Comparison of ENCODE assay signal across 30 cellular contexts in genomic region chr3:1960506-1960905, GRCh38.
"Had no signal": no experiment of that assay in that cellular context is flagged by ENCODE, and none has a peak within 500 bp of the region (broad histone marks: within the 10 kb centered on the region; RNA-seq: fewer than 3 reads in every experiment).

No MANE protein-coding gene starts in this region.

- H3K27me3 Mint-ChIP-seq: naive B cell; stimulated activated naive B cell treated with anti-CD40 and anti-IgM and Interleukin-4, amounts not matched to agents 10 μg/mL and 1 μg/mL and 100 μg/mL, for 72 hours had no signal

- H3K4me1 Mint-ChIP-seq: immature natural killer cell; naive B cell; natural killer cell; neural progenitor cell; stimulated activated naive B cell treated with anti-CD40 and anti-IgM and Interleukin-4, amounts not matched to agents 10 μg/mL and 1 μg/mL and 100 μg/mL, for 72 hours had no signal

- H3K79me2 ChIP-seq: parathyroid adenoma had no signal

- H3K27me3 ChIP-seq: neural progenitor cell, neutrophil, right atrium auricular region, stomach, testis, tibial artery, upper lobe of right lung had no signal

- H3K36me3 Mint-ChIP-seq: immature natural killer cell; mesothelial cell of epicardium; naive B cell; natural killer cell; neural progenitor cell; stimulated activated naive B cell treated with anti-CD40 and anti-IgM and Interleukin-4, amounts not matched to agents 10 μg/mL and 1 μg/mL and 100 μg/mL, for 72 hours had no signal

- H3K4me1 ChIP-seq: left ventricle myocardium inferior, neural progenitor cell, parathyroid adenoma, psoas muscle, right atrium auricular region, stomach, testis, tibial artery, upper lobe of right lung had no signal

- H3K4me3 Mint-ChIP-seq: immature natural killer cell; mesothelial cell of epicardium; naive B cell; natural killer cell; nephron progenitor cell; neural progenitor cell; stimulated activated naive B cell treated with anti-CD40 and anti-IgM and Interleukin-4, amounts not matched to agents 10 μg/mL and 1 μg/mL and 100 μg/mL, for 72 hours had no signal

- H2AFZ ChIP-seq: neural progenitor cell, parathyroid adenoma had no signal

- H3K27ac ChIP-seq: left ventricle myocardium inferior, neural progenitor cell, neutrophil, parathyroid adenoma, psoas muscle, right atrium auricular region, skin epidermis, stomach, testis, tibial artery, upper lobe of right lung had no signal

- H3K9ac ChIP-seq: neural progenitor cell, parathyroid adenoma had no signal

- H3K9me3 Mint-ChIP-seq: nephron progenitor cell had no signal

- H3K36me3 ChIP-seq: left ventricle myocardium inferior, neural progenitor cell, neutrophil, right atrium auricular region, stomach, tibial artery, upper lobe of right lung had no signal

- H3K4me2 ChIP-seq: neural progenitor cell had no signal

- ATAC-seq: left colon; natural killer cell; psoas muscle; sciatic nerve; stimulated activated naive B cell treated with anti-CD40 and anti-IgM and Interleukin-4, amounts not matched to agents 10 μg/mL and 1 μg/mL and 100 μg/mL, for 72 hours; stimulated activated naive CD8-positive, alpha-beta T cell treated with anti-CD3 and anti-CD28 coated beads, Interleukin-15, Interleukin-2, amounts not matched to agents 100 U/mL and 50 U/mL, for 24 hours; upper lobe of right lung had no signal

- H3K9me3 ChIP-seq: neutrophil, psoas muscle, right atrium auricular region, testis, tibial artery, upper lobe of right lung had no signal

- H3K27ac Mint-ChIP-seq: immature natural killer cell; mesothelial cell of epicardium; naive B cell; natural killer cell; nephron progenitor cell; neural progenitor cell; stimulated activated naive B cell treated with anti-CD40 and anti-IgM and Interleukin-4, amounts not matched to agents 10 μg/mL and 1 μg/mL and 100 μg/mL, for 72 hours had no signal

- DNase-seq: hypothalamus; immature natural killer cell; kidney; left colon; left ventricle myocardium inferior; mesendoderm; naive B cell; natural killer cell; nephron progenitor cell; occipital lobe; psoas muscle; stimulated activated CD4-positive, alpha-beta T cell treated with anti-CD3 and anti-CD28 coated beads, Interleukin-12 subunit alpha, Interleukin-12 subunit beta, amount 100 ng/mL, for 4 hours; stimulated activated CD4-positive, alpha-beta T cell treated with anti-CD3 and anti-CD28 coated beads, Interleukin-15, amount 100 ng/mL, for 24 hours; stimulated activated CD4-positive, alpha-beta T cell treated with anti-CD3 and anti-CD28 coated beads, Interleukin-2, amount 100 ng/mL, for 24 hours; stimulated activated CD4-positive, alpha-beta T cell treated with anti-CD3 and anti-CD28 coated beads, Interleukin-4, amount 100 ng/mL, for 1 hour; stimulated activated naive B cell treated with anti-CD40 and anti-IgM and Interleukin-4, amounts not matched to agents 10 μg/mL and 1 μg/mL and 100 μg/mL, for 72 hours; stimulated activated naive CD8-positive, alpha-beta T cell treated with anti-CD3 and anti-CD28 coated beads, Interleukin-15, Interleukin-2, amounts not matched to agents 100 U/mL and 50 U/mL, for 24 hours; stomach; testis; tibial artery; trophoblast cell; upper lobe of right lung had no signal

- H3K4me3 ChIP-seq: left ventricle myocardium inferior, lung, neural progenitor cell, psoas muscle, right atrium auricular region, skin epidermis, stomach, testis, tibial artery, upper lobe of right lung had no signal
